In the genomic region with DNA sequence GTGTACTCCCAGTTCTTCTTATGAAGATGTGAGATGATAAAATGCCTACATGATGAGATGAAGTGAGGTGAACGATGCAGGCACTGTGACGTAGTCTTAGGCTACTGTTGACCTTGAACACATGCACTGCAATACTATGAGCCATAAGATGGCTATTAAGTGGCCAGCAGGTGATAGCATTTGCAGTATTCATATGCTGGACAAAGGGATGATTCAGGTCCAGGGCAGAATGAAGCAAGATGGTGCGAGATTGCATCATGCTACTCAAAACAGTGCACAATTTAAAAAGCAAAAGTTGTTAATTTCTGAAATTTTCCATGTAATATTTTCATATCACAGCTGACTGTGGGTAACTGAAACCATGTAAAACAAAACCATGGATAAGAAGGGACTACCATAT, we compare ENCODE assay signal across 19 cellular contexts.
A peak's percentile ranks its signal among the peaks of the same experiment; 100 is the strongest.
DNase-seq lines count a peak whose midpoint lies in the region; ATAC-seq and TF ChIP-seq lines count a peak whose summit lies in the region.
"Had no signal": no experiment of that assay in that cellular context is flagged by ENCODE, and none has a peak within 500 bp of the region (broad histone marks: within the 10 kb centered on the region; RNA-seq: fewer than 3 reads in every experiment).

No MANE protein-coding gene starts in this region.

- H3K4me3 ChIP-seq in breast epithelium (no peak overlapping the region), RWPE2 (ENCODE audit: severe bottlenecking) (no peak overlapping the region), fibroblast of mammary gland (ENCODE audit: control insufficient read depth, low read depth, low read length) (no peak overlapping the region), stomach (no peak overlapping the region)
- H3K4me3 ChIP-seq: BLaER1, skin epidermis had no signal

- H3K36me3 Mint-ChIP-seq in MCF 10A (ENCODE audit: insufficient read depth, unreplicated experiment) = no peaks in the 10 kb centered on the region
- no peaks in the 10 kb centered on the region for H3K36me3 Mint-ChIP-seq in effector memory CD8-positive, alpha-beta T cell (ENCODE audit: insufficient read depth)
- H3K36me3 Mint-ChIP-seq: natural killer cell had no signal

- TF ChIP-seq POLR2A in breast epithelium (IDR thresholded peaks at IDR 0.05) = no peak
- TF ChIP-seq POLR2A in stomach (IDR thresholded peaks at IDR 0.05) = no peak

- ATAC-seq in RWPE2 (ENCODE audit: low read depth) (peak; percentile 29; the same call in 1 of the 3 replicates), HG03139 (IDR thresholded peaks at IDR 0.05; ENCODE audit: unreplicated experiment) (no peak)
- ATAC-seq in effector memory CD8-positive, alpha-beta T cell (replicated peaks) = no peak
- ATAC-seq: natural killer cell had no signal

- H3K27ac ChIP-seq in breast epithelium (no peak overlapping the region), RWPE2 (ENCODE audit: poor library complexity, severe bottlenecking) (no peak overlapping the region), stomach (no peak overlapping the region)
- H3K27ac ChIP-seq: BLaER1, skin epidermis had no signal

- peak; percentile 41 for DNase-seq in MCF 10A (ENCODE audit: unreplicated experiment)
- no peak for DNase-seq in breast epithelium (ENCODE audit: low spot score in 2 of 2)
- no peak for DNase-seq in RWPE2 (ENCODE audit: low spot score)
- DNase-seq in fibroblast of mammary gland (ENCODE audit: low read depth) = peak; percentile 15
- no peak for DNase-seq in stomach
- DNase-seq in effector memory CD8-positive, alpha-beta T cell = no peak
- DNase-seq in cerebellar nuclear complex (lab: John Stamatoyannopoulos, UW) = no peak
- DNase-seq: activated naive CD4-positive, alpha-beta T cell; anterior cingulate cortex; kidney glomerular epithelial cell; mesendoderm; natural killer cell; NCI-H2029 treated with DMSO at 0.1 percent for 48 hours; SHP77 treated with DMSO at 0.1 percent for 48 hours; stimulated activated CD4-positive, alpha-beta T cell treated with anti-CD3 and anti-CD28 coated beads, Interleukin-2, amount 100 ng/mL, for 48 hours; T-helper 1 cell had no signal

- POLR2A ChIA-PET in MCF 10A (lab: Yijun Ruan, JAX) = no interaction called here

- no peaks in the 10 kb centered on the region for H3K36me3 ChIP-seq in breast epithelium
- no peaks in the 10 kb centered on the region for H3K36me3 ChIP-seq in RWPE2 (ENCODE audit: low read depth)
- H3K36me3 ChIP-seq in stomach = no peaks in the 10 kb centered on the region
- H3K36me3 ChIP-seq: BLaER1 had no signal

- no peaks in the 10 kb centered on the region for H3K4me1 Mint-ChIP-seq in MCF 10A (ENCODE audit: insufficient read depth, unreplicated experiment)
- no peaks in the 10 kb centered on the region for H3K4me1 Mint-ChIP-seq in effector memory CD8-positive, alpha-beta T cell (ENCODE audit: low read depth in 2 of 2)
- H3K4me1 Mint-ChIP-seq: natural killer cell had no signal

- 72 to 88% (median 84%) methylated on average over 3 of the region's 3 CpGs for WGBS in stomach, 5 donors

- H3K4me1 ChIP-seq in breast epithelium (no peaks in the 10 kb centered on the region), RWPE2 (ENCODE audit: insufficient read depth, poor library complexity, severe bottlenecking) (no peaks in the 10 kb centered on the region), stomach (no peaks in the 10 kb centered on the region)
- H3K4me1 ChIP-seq: BLaER1 had no signal

- TF ChIP-seq CTCF in MCF 10A (IDR thresholded peaks at IDR 0.05; ENCODE audit: unreplicated experiment) (no peak), breast epithelium (IDR thresholded peaks at IDR 0.05) (no peak), RWPE2 (IDR thresholded peaks at IDR 0.05; ENCODE audit: poor library complexity, severe bottlenecking) (no peak), fibroblast of mammary gland (conservative IDR thresholded peaks at IDR 0.05; ENCODE audit: control insufficient read depth, insufficient read depth, low read depth, low read length) (no peak), stomach (IDR thresholded peaks at IDR 0.05) (no peak)

- no peaks in the 10 kb centered on the region for H3K27me3 ChIP-seq in breast epithelium
- no peaks in the 10 kb centered on the region for H3K27me3 ChIP-seq in RWPE2 (ENCODE audit: insufficient read depth, poor library complexity, severe bottlenecking)
- no peaks in the 10 kb centered on the region for H3K27me3 ChIP-seq in stomach
- H3K27me3 ChIP-seq: BLaER1 had no signal

- H3K9me3 Mint-ChIP-seq in MCF 10A (ENCODE audit: unreplicated experiment) = no peaks in the 10 kb centered on the region
- no peaks in the 10 kb centered on the region for H3K9me3 Mint-ChIP-seq in effector memory CD8-positive, alpha-beta T cell
- H3K9me3 Mint-ChIP-seq: natural killer cell had no signal

- CTCF ChIA-PET in MCF 10A (lab: Yijun Ruan, JAX) = no interaction called here

- no peak for TF ChIP-seq EP300 in stomach (IDR thresholded peaks at IDR 0.05)

- BruUV-seq in MCF 10A (replicated peaks; lab: Mats Ljungman, UMichigan) = no TSS peak

- H3K27ac Mint-ChIP-seq in MCF 10A (ENCODE audit: low read depth, unreplicated experiment) = peak overlapping the region; percentile 7
- H3K27ac Mint-ChIP-seq in effector memory CD8-positive, alpha-beta T cell = no peak overlapping the region
- H3K27ac Mint-ChIP-seq: natural killer cell had no signal

- H3K27me3 Mint-ChIP-seq in MCF 10A (ENCODE audit: insufficient read depth, unreplicated experiment) = no peaks in the 10 kb centered on the region
- no peaks in the 10 kb centered on the region for H3K27me3 Mint-ChIP-seq in effector memory CD8-positive, alpha-beta T cell

- H3K9me3 ChIP-seq in breast epithelium (no peaks in the 10 kb centered on the region), RWPE2 (ENCODE audit: severe bottlenecking) (no peaks in the 10 kb centered on the region), stomach (no peaks in the 10 kb centered on the region)

- intact Hi-C loops in MCF 10A (cut with micrococcal nuclease) (no loop called here), breast epithelium (cut with DNase I; ENCODE audit: low total_unique reads) (no loop called here), stomach (cut with DNase I; ENCODE audit: low total_unique reads) (no loop called here)

- H3K4me3 Mint-ChIP-seq in MCF 10A (ENCODE audit: unreplicated experiment) = no peak overlapping the region
- H3K4me3 Mint-ChIP-seq in effector memory CD8-positive, alpha-beta T cell = no peak overlapping the region
- H3K4me3 Mint-ChIP-seq: natural killer cell had no signal

Comparison
In these comparisons a context has a peak if more than half of its experiments do, and no peak if none do; other contexts are left out.
1. DNase-seq: peak in MCF 10A (single experiment) and fibroblast of mammary gland (single experiment); none in breast epithelium (0 of 2), RWPE2 (single experiment), stomach (single experiment), effector memory CD8-positive, alpha-beta T cell (0 of 3) and cerebellar nuclear complex (0 of 2).